In the genomic region with DNA sequence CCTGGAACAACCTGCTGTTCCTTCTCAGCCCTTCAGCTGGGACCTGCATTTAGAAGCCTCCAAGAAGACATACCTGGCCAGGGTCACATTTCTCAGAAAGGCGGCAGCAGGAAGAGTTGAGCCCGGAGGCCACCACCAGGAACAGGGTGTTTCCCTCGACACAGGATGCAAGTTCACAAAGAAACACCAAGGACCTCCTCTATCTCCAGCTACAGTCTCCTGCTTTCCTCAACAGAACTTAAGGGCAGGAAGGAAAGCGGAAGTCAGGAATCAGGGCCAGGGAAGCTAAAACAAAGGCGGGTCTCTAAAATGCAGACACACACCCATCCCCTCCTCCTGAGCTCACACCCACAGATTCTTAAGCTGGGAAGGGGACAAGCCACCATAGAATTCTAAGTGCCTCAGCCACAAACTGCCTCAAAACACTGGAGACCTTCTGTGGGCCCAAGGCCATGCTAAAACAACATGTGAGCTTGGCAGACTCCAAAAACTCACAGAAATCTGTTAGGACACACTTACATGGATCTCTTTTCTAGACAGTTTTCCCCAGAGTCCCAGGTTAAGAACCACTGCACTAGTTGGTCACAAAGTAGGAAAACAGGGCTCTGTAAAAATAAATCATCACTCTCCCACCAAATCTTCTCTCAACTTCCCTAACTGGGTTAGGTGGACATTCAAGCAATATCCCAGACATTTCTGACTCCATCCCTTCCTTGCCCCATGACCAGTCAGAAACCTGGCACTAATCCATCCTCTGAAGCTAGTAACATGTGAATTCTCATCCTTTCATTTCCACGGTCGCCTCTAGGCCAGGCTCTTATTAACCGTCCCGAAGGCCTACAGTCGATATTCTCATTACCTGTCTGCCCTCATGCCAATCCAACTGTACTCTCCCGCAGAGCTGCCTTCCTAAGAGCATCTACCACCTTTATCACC, we compare ENCODE assay signal across 17 cellular contexts.
DNase-seq lines count a peak whose midpoint lies in the region; TF ChIP-seq lines count a peak whose summit lies in the region.
"Had no signal": no experiment of that assay in that cellular context is flagged by ENCODE, and none has a peak within 500 bp of the region (broad histone marks: within the 10 kb centered on the region; RNA-seq: fewer than 3 reads in every experiment).

No MANE protein-coding gene starts in this region.

- CTCF ChIA-PET in RWPE1 (lab: Yijun Ruan, JAX) (interaction anchor here (0.6 to 0.9 kb wide), 2 partner anchors 48 to 61 kb away, joined by 3 to 6 read pairs; no protein-coding TSS in a partner anchor), GM10248 (lab: Yijun Ruan, JAX) (interaction anchor here (0.9 kb wide), 1 partner anchor 65 kb away, joined by 3 read pairs; no protein-coding TSS in a partner anchor)

- no peaks in the 10 kb centered on the region for H3K36me3 ChIP-seq in skeletal muscle tissue (ENCODE audit: control insufficient read depth in 3 of 3, insufficient read depth in 3 of 3, low read length in 3 of 3)

- no peaks in the 10 kb centered on the region for H3K9me3 ChIP-seq in skeletal muscle tissue (ENCODE audit: control insufficient read depth in 3 of 3, low read length in 3 of 3)

- H3K4me1 ChIP-seq in skeletal muscle tissue (ENCODE audit: control insufficient read depth in 3 of 3, insufficient read depth in 3 of 3, low read length in 3 of 3) = peaks cover 6 to 9% (median 7%) of the 10 kb centered on the region in 3 donors
- H3K4me1 ChIP-seq: BLaER1 treated with 17β-estradiol and CSF1 and Interleukin-3, amounts not matched to agents 10 nM and 100 nM had no signal

- H3K27ac ChIP-seq in RWPE1 (peak overlapping the region; percentile 38), dorsolateral prefrontal cortex (peak overlapping the region in 44 of 59 donors; percentile 4 to 77 (median 50)), skeletal muscle tissue (ENCODE audit: low read depth, low read length) (peak overlapping the region; percentile 36)
- H3K27ac ChIP-seq: BLaER1 treated with 17β-estradiol and CSF1 and Interleukin-3, amounts not matched to agents 10 nM and 100 nM had no signal

- intact Hi-C loops in dorsolateral prefrontal cortex (cut with DNase I) = no loop called here

- H3K9ac ChIP-seq in skeletal muscle tissue (ENCODE audit: low read depth in 1 of 3, low read length in 3 of 3) = no peak overlapping the region
- H3K9ac ChIP-seq: BLaER1 treated with 17β-estradiol and CSF1 and Interleukin-3, amounts not matched to agents 10 nM and 100 nM had no signal

- POLR2A ChIA-PET in RWPE1 (lab: Yijun Ruan, JAX; ENCODE audit: low non-redundant PET) (no interaction called here), GM10248 (lab: Yijun Ruan, JAX) (no interaction called here)

- H3K27me3 ChIP-seq in dorsolateral prefrontal cortex (no peaks in the 10 kb centered on the region), skeletal muscle tissue (ENCODE audit: control insufficient read depth in 3 of 3, insufficient read depth in 3 of 3, low read length in 3 of 3) (no peaks in the 10 kb centered on the region)
- H3K27me3 ChIP-seq: BLaER1 treated with 17β-estradiol and CSF1 and Interleukin-3, amounts not matched to agents 10 nM and 100 nM had no signal

- DNase-seq in RWPE1 (ENCODE audit: low spot score) = no peak
- no peak for DNase-seq in dorsolateral prefrontal cortex
- peak; percentile 34 for DNase-seq in iPS-NIHi7 (ENCODE audit: extremely low spot score)
- no peak for DNase-seq in GM10248 (ENCODE audit: extremely low spot score)
- no peak for DNase-seq in activated CD4-positive, alpha-beta T cell treated with anti-CD3 and anti-CD28 coated beads for 4 hours
- DNase-seq in GM19240 (ENCODE audit: insufficient read length, low spot score) = no peak
- DNase-seq in T-helper 1 cell = no peak
- DNase-seq: activated B cell treated with CpG ODN at 0.5 μM for 24 hours; activated CD8-positive, alpha-beta memory T cell treated with anti-CD3 and anti-CD28 coated beads for 24 hours; endodermal cell; kidney glomerular epithelial cell; NCI-H1105; occipital lobe; stimulated activated CD8-positive, alpha-beta memory T cell treated with anti-CD3 and anti-CD28 coated beads, Interleukin-4, amount 100 ng/mL, for 48 hours; T-helper 17 cell had no signal

- TF ChIP-seq CTCF in RWPE1 (conservative IDR thresholded peaks at IDR 0.05; ENCODE audit: low read depth) (no peak), dorsolateral prefrontal cortex (IDR thresholded peaks at IDR 0.05 in 54 of 56, conservative IDR thresholded peaks at IDR 0.05 in 2 of 56; ENCODE audit: low read depth in 1 of 56, partially characterized antibody in 56 of 56) (no peak), GM10248 (IDR thresholded peaks at IDR 0.05; ENCODE audit: control extremely low read depth, extremely low read depth, low read depth, missing control alignments) (no peak)

- H3K4me3 ChIP-seq in dorsolateral prefrontal cortex = no peak overlapping the region
- H3K4me3 ChIP-seq in skeletal muscle tissue (ENCODE audit: low read length in 3 of 3) = peak overlapping the region in 1 of 3 donors; percentile 4
- H3K4me3 ChIP-seq: BLaER1 treated with 17β-estradiol and CSF1 and Interleukin-3, amounts not matched to agents 10 nM and 100 nM had no signal
